Comparison of ENCODE assay signal across 8 cellular contexts in the genomic region with DNA sequence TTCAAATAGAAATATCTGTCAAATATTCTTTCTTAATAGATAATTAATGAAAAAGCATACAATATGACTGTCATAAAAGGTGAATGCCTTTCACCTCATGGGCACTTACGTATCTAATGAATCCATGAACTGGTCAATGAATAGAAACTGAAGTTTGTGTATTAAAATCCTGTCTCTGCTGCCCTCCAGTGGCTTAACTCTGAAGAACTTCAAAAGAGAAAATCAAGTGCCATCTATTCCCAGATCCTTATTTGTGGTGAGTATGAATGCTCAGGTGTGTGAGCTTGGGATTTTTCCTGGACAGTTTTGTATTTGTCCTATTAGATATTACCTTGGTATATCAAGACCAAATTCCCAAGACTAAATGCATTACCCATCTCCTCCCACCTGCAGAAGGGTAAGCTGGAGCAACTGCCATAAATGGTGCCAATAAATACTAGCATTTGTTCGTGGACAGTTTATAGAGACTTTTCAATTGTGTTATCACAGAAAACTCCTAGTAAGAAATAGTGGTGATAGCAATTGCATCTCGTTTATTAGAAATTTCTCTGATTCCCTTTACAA. TPM values are rescaled to one million over a fixed set of nuclear protein-coding genes. Genes with fewer than 3 reads are reported as not detected.
DNase-seq lines count a peak whose midpoint lies in the region; ATAC-seq and TF ChIP-seq lines count a peak whose summit lies in the region.

No MANE protein-coding gene starts in this region.

- no peaks in the 10 kb centered on the region for H3K36me3 ChIP-seq in suprapubic skin

- no peak overlapping the region for H3K4me3 ChIP-seq in suprapubic skin

- peaks cover 4% of the 10 kb centered on the region for H3K4me1 ChIP-seq in suprapubic skin

- H3K27ac ChIP-seq in suprapubic skin: no peak overlapping the region

- DNase-seq in DMS53 (lab: John Stamatoyannopoulos, UW) (peak; percentile 73), NCI-H2171 (lab: John Stamatoyannopoulos, UW) (peak; percentile 52), amniotic epithelial cell (ENCODE audit: low read depth) (peak; percentile 56), iPS DF 4.7 (ENCODE audit: extremely low read depth, low spot score) (peak; percentile 60), suprapubic skin (ENCODE audit: low spot score in 2 of 2) (no peak)
- no peak for DNase-seq in activated T-cell treated with anti-CD3 and anti-CD28 coated beads, Interleukin-2, amount 50 U/mL, for 1 hour

- peak; percentile 39 for ATAC-seq in GM21529 (IDR thresholded peaks at IDR 0.05; ENCODE audit: unreplicated experiment)
- ATAC-seq in HG03457 (IDR thresholded peaks at IDR 0.05; ENCODE audit: unreplicated experiment): no peak

- peak; percentile 17 to 40 for TF ChIP-seq CTCF in suprapubic skin (IDR thresholded peaks at IDR 0.05)

- no peak for TF ChIP-seq EP300 in suprapubic skin (IDR thresholded peaks at IDR 0.05)

- WGBS in suprapubic skin: 27% methylated on average over 3 of the region's 3 CpGs

- H3K9me3 ChIP-seq in suprapubic skin: no peaks in the 10 kb centered on the region

- no peak for TF ChIP-seq POLR2A in suprapubic skin (IDR thresholded peaks at IDR 0.05)

- H3K27me3 ChIP-seq in suprapubic skin: no peaks in the 10 kb centered on the region

RNA-seq across cellular contexts. Expression of a gene that starts 44.0 kb away (rescaled TPM):
- 10 to 100 TPM in 2 of 4 donors, 1 to 10 TPM in 2; 5.8 to 15.6 (median 11.2) TPM for total RNA-seq in suprapubic skin

RNA-seq across cellular contexts. Expression of a gene that starts 45.0 kb away (rescaled TPM):
- total RNA-seq in suprapubic skin: 1 to 10 TPM in 1 of 4 donors, under 1 TPM in 1, not detected in 2; 0.45 to 1.5 TPM

Comparison
In these comparisons a context has a peak if more than half of its experiments do, and no peak if none do; other contexts are left out.
1. DNase-seq: peak in DMS53 (single experiment), NCI-H2171 (single experiment), amniotic epithelial cell (single experiment) and iPS DF 4.7 (single experiment); none in suprapubic skin (0 of 2) and activated T-cell treated with anti-CD3 and anti-CD28 coated beads, Interleukin-2, amount 50 U/mL, for 1 hour (single experiment).